8 cellular contexts compared by ENCODE assay signal in genomic region chr4:137531951-137532868, GRCh38. TPM values are rescaled to one million over a fixed set of nuclear protein-coding genes. Genes with fewer than 3 reads are reported as not detected.
DNase-seq lines count a peak whose midpoint lies in the region; ATAC-seq and TF ChIP-seq lines count a peak whose summit lies in the region.

Gene PCDH18 (minus strand): TSS chr4:137532494. CDS start chr4:137532088, 406 bp downstream.

- peak in 2 of 10 experiments; percentile 0 to 3 for DNase-seq in CD4-positive, alpha-beta T cell
- peak; percentile 45 for DNase-seq in activated naive CD4-positive, alpha-beta T cell treated with anti-CD3 and anti-CD28 coated beads, Interleukin-2, amount 10 ng/mL, durations not matched to agents 7 days and 5 days
- peak; percentile 88 for DNase-seq in Right ventricle myocardium superior
- peak; percentile 93 to 97 (median 96) for DNase-seq in ovary
- no peak for DNase-seq in D341Med (ENCODE audit: low spot score)

- no peaks in the 10 kb centered on the region for H3K4me1 Mint-ChIP-seq in CD4-positive, alpha-beta T cell (ENCODE audit: low read depth)
- peaks cover 6% of the 10 kb centered on the region for H3K4me1 Mint-ChIP-seq in activated naive CD4-positive, alpha-beta T cell treated with anti-CD3 and anti-CD28 coated beads, Interleukin-2, amount 10 ng/mL, durations not matched to agents 7 days and 5 days

- H3K79me2 ChIP-seq in KMS-11 (ENCODE audit: insufficient read depth, low read depth), result no peaks in the 10 kb centered on the region

- no peaks in the 10 kb centered on the region for H3K9me3 ChIP-seq in CD4-positive, alpha-beta T cell (ENCODE audit: control insufficient read depth, low read length)
- H3K9me3 ChIP-seq in ovary, result no peaks in the 10 kb centered on the region

- no peak within 1 kb of the TSS for H3K4me3 ChIP-seq in KMS-11 (IDR thresholded peaks at IDR 0.05; ENCODE audit: insufficient read depth, low read depth, low read length)
- peak within 1 kb of the TSS; percentile 58 for H3K4me3 ChIP-seq in ovary

- peaks cover 5% of the 10 kb centered on the region for H3K9me3 Mint-ChIP-seq in CD4-positive, alpha-beta T cell
- H3K9me3 Mint-ChIP-seq in activated naive CD4-positive, alpha-beta T cell treated with anti-CD3 and anti-CD28 coated beads, Interleukin-2, amount 10 ng/mL, durations not matched to agents 7 days and 5 days, result no peaks in the 10 kb centered on the region

- H3K27ac ChIP-seq in CD4-positive, alpha-beta T cell (ENCODE audit: low read depth, low read length), result no peak within 1 kb of the TSS
- peak within 1 kb of the TSS; percentile 73 for H3K27ac ChIP-seq in KMS-11
- peak within 1 kb of the TSS; percentile 66 to 94 for H3K27ac ChIP-seq in ovary

- TF ChIP-seq EP300 in ovary (IDR thresholded peaks at IDR 0.05), result no peak

- CTCF ChIA-PET in CD4-positive, alpha-beta T cell (lab: Charles Lee), result no interaction called here
- CTCF ChIA-PET in activated naive CD4-positive, alpha-beta T cell treated with anti-CD3 and anti-CD28 coated beads, Interleukin-2, amount 10 ng/mL, durations not matched to agents 7 days and 5 days (lab: Charles Lee), result no interaction called here

- no peaks in the 10 kb centered on the region for H3K27me3 Mint-ChIP-seq in CD4-positive, alpha-beta T cell
- H3K27me3 Mint-ChIP-seq in activated naive CD4-positive, alpha-beta T cell treated with anti-CD3 and anti-CD28 coated beads, Interleukin-2, amount 10 ng/mL, durations not matched to agents 7 days and 5 days, result no peaks in the 10 kb centered on the region

- peaks cover 13% of the 10 kb centered on the region for H3K4me1 ChIP-seq in KMS-11 (ENCODE audit: low read depth, poor library complexity, severe bottlenecking)
- peaks cover 2% of the 10 kb centered on the region for H3K4me1 ChIP-seq in ovary (ENCODE audit: insufficient read depth)

- intact Hi-C loops in CD4-positive, alpha-beta T cell (cut with DNase I, micrococcal nuclease), result no loop called here
- intact Hi-C loops in Right ventricle myocardium superior (cut with DNase I) (no loop called here), ovary (cut with DNase I) (no loop called here)

- ATAC-seq in CD4-positive, alpha-beta T cell (ENCODE audit: poor library complexity), result peak; percentile 32
- ATAC-seq in GM19328 (IDR thresholded peaks at IDR 0.05; ENCODE audit: unreplicated experiment), result peak; percentile 50
- peak; percentile 91 for ATAC-seq in Right ventricle myocardium superior (ENCODE audit: poor library complexity)
- ATAC-seq in HG03457 (IDR thresholded peaks at IDR 0.05; ENCODE audit: unreplicated experiment), result no peak

- POLR2A ChIA-PET in CD4-positive, alpha-beta T cell (lab: Charles Lee), result no interaction called here

- no peaks in the 10 kb centered on the region for H4K20me1 ChIP-seq in KMS-11 (ENCODE audit: insufficient read depth)

- no peak for TF ChIP-seq CTCF in CD4-positive, alpha-beta T cell (IDR thresholded peaks at IDR 0.05)
- TF ChIP-seq CTCF in KMS-11 (conservative IDR thresholded peaks at IDR 0.05; ENCODE audit: low read depth, low read length), result no peak
- no peak for TF ChIP-seq CTCF in ovary (IDR thresholded peaks at IDR 0.05)

- peak within 1 kb of the TSS; percentile 62 for H3K9ac ChIP-seq in KMS-11

- H3K27ac Mint-ChIP-seq in CD4-positive, alpha-beta T cell, result no peak within 1 kb of the TSS
- no peak within 1 kb of the TSS for H3K27ac Mint-ChIP-seq in activated naive CD4-positive, alpha-beta T cell treated with anti-CD3 and anti-CD28 coated beads, Interleukin-2, amount 10 ng/mL, durations not matched to agents 7 days and 5 days

- H3K36me3 ChIP-seq in KMS-11 (ENCODE audit: insufficient read depth) (no peaks in the 10 kb centered on the region), ovary (no peaks in the 10 kb centered on the region)

- no peak within 1 kb of the TSS for H3K4me3 Mint-ChIP-seq in CD4-positive, alpha-beta T cell
- no peak within 1 kb of the TSS for H3K4me3 Mint-ChIP-seq in activated naive CD4-positive, alpha-beta T cell treated with anti-CD3 and anti-CD28 coated beads, Interleukin-2, amount 10 ng/mL, durations not matched to agents 7 days and 5 days

- TF ChIP-seq POLR2A in ovary (IDR thresholded peaks at IDR 0.05), result peak; percentile 65

- WGBS in ovary, 3 donors, result 0 to 2% (median 1%) methylated on average over 28 of the region's 28 CpGs

- peak within 1 kb of the TSS; percentile 98 for H3K4me2 ChIP-seq in KMS-11

- no peaks in the 10 kb centered on the region for H3K27me3 ChIP-seq in CD4-positive, alpha-beta T cell (ENCODE audit: control insufficient read depth, insufficient read depth, low read length)
- H3K27me3 ChIP-seq in KMS-11 (ENCODE audit: insufficient read depth, low read depth) (no peaks in the 10 kb centered on the region), ovary (no peaks in the 10 kb centered on the region)

- H2AFZ ChIP-seq in KMS-11 (ENCODE audit: low read depth), result peak within 1 kb of the TSS; percentile 99

- no peaks in the 10 kb centered on the region for H3K36me3 Mint-ChIP-seq in CD4-positive, alpha-beta T cell (ENCODE audit: low read depth)
- H3K36me3 Mint-ChIP-seq in activated naive CD4-positive, alpha-beta T cell treated with anti-CD3 and anti-CD28 coated beads, Interleukin-2, amount 10 ng/mL, durations not matched to agents 7 days and 5 days, result no peaks in the 10 kb centered on the region

RNA-seq across cellular contexts. Expression of gene PCDH18, which starts in this region (rescaled TPM):
- not detected for total RNA-seq in CD4-positive, alpha-beta T cell
- total RNA-seq in Right ventricle myocardium superior (5.0 TPM), ovary (10 to 100 TPM; 14.1 to 25.1 (median 15.2) TPM)
- polyA plus RNA-seq in ovary, result 10 to 100 TPM; 26.5 to 48.4 TPM

Comparison
In these comparisons a context has a peak if more than half of its experiments do, and no peak if none do; other contexts are left out.
1. Peak in ATAC-seq in CD4-positive, alpha-beta T cell; RNA of the gene not detected or under 1 TPM.